ENCODE assay signal across 8 cellular contexts in genomic region chr3:45593708-45594601, GRCh38. TPM values are rescaled to one million over a fixed set of nuclear protein-coding genes. Genes with fewer than 3 reads are reported as not detected.
A peak's percentile ranks its signal among the peaks of the same experiment; 100 is the strongest.
DNase-seq lines count a peak whose midpoint lies in the region; ATAC-seq, FAIRE-seq and TF ChIP-seq lines count a peak whose summit lies in the region.

No MANE protein-coding gene starts in this region.

- H3K36me3 Mint-ChIP-seq in activated naive CD4-positive, alpha-beta T cell treated with anti-CD3 and anti-CD28 coated beads, Interleukin-2, amount 10 ng/mL, durations not matched to agents 7 days and 5 days: peaks cover 22% of the 10 kb centered on the region

- intact Hi-C loops in head of caudate nucleus (cut with DNase I) (loop anchor here (5.0 kb wide), 1 partner anchor 63 kb away; no protein-coding TSS in a partner anchor), pancreas (cut with DNase I) (loop anchor here in 2 of 3 donors (5.0 to 10.0 kb wide), 2 partner anchors 63 to 79 kb away; no protein-coding TSS in a partner anchor)

- ATAC-seq in GM21381 (IDR thresholded peaks at IDR 0.05; ENCODE audit: unreplicated experiment): peak; percentile 58
- ATAC-seq in pancreas: peak; percentile 77 to 90 (median 86)
- peak; percentile 71 to 93 for ATAC-seq in upper lobe of left lung (ENCODE audit: low FRiP score in 2 of 2)

- no peaks in the 10 kb centered on the region for H3K9me3 Mint-ChIP-seq in activated naive CD4-positive, alpha-beta T cell treated with anti-CD3 and anti-CD28 coated beads, Interleukin-2, amount 10 ng/mL, durations not matched to agents 7 days and 5 days

- no peak for FAIRE-seq in pancreas (lab: Jason Lieb, UNC)

- peaks cover 61% of the 10 kb centered on the region for H3K4me1 Mint-ChIP-seq in activated naive CD4-positive, alpha-beta T cell treated with anti-CD3 and anti-CD28 coated beads, Interleukin-2, amount 10 ng/mL, durations not matched to agents 7 days and 5 days

- H3K27me3 Mint-ChIP-seq in activated naive CD4-positive, alpha-beta T cell treated with anti-CD3 and anti-CD28 coated beads, Interleukin-2, amount 10 ng/mL, durations not matched to agents 7 days and 5 days: peaks cover 19% of the 10 kb centered on the region

- H3K27ac ChIP-seq in HUES6 (ENCODE audit: low read depth, low read length) (peak overlapping the region; percentile 67), pancreas (peak overlapping the region; percentile 75 to 92 (median 83)), upper lobe of left lung (peak overlapping the region; percentile 89 to 96 (median 91))

- H3K4me3 Mint-ChIP-seq in activated naive CD4-positive, alpha-beta T cell treated with anti-CD3 and anti-CD28 coated beads, Interleukin-2, amount 10 ng/mL, durations not matched to agents 7 days and 5 days: peak overlapping the region; percentile 92

- CTCF ChIA-PET in activated naive CD4-positive, alpha-beta T cell treated with anti-CD3 and anti-CD28 coated beads, Interleukin-2, amount 10 ng/mL, durations not matched to agents 7 days and 5 days (lab: Charles Lee): interaction anchor here (0.9 to 1.8 kb wide), 2 partner anchors 63 to 66 kb away, joined by 3 to 7 read pairs; no protein-coding TSS in a partner anchor

- H3K9me3 ChIP-seq in HUES6 (ENCODE audit: control insufficient read depth, insufficient read depth, low read depth, low read length) (peaks cover 19% of the 10 kb centered on the region), pancreas (no peaks in the 10 kb centered on the region), upper lobe of left lung (no peaks in the 10 kb centered on the region)

- peak overlapping the region; percentile 91 for H3K27ac Mint-ChIP-seq in activated naive CD4-positive, alpha-beta T cell treated with anti-CD3 and anti-CD28 coated beads, Interleukin-2, amount 10 ng/mL, durations not matched to agents 7 days and 5 days

- H3K9ac ChIP-seq in HUES6 (ENCODE audit: low read length): peak overlapping the region; percentile 86

- no peak for TF ChIP-seq CTCF in pancreas (IDR thresholded peaks at IDR 0.05)
- peak in 3 of 6 experiments; percentile 17 to 53 (median 39) for TF ChIP-seq CTCF in upper lobe of left lung (IDR thresholded peaks at IDR 0.05)

- 0 to 1% methylated on average over 93 to 101 of the region's 101 CpGs for WGBS in pancreas, 2 donors
- 1 to 3% methylated on average over 14 to 29 of the region's 101 CpGs for WGBS in upper lobe of left lung, 2 donors

- DNase-seq in DMS153 (lab: John Stamatoyannopoulos, UW) (peak; percentile 9), SK-N-DZ (ENCODE audit: low spot score) (peak; percentile 68), head of caudate nucleus (peak in 38 of 42 donors; percentile 19 to 75 (median 48)), pancreas (peak; percentile 69 to 89 (median 78)), upper lobe of left lung (peak; percentile 76 to 96)
- peak; percentile 81 for DNase-seq in activated naive CD4-positive, alpha-beta T cell treated with anti-CD3 and anti-CD28 coated beads, Interleukin-2, amount 10 ng/mL, durations not matched to agents 7 days and 5 days

- H3K4me3 ChIP-seq in HUES6 (ENCODE audit: low read depth, low read length): peak overlapping the region; percentile 81
- H3K4me3 ChIP-seq in pancreas: peak overlapping the region; percentile 62 to 83 (median 69)
- H3K4me3 ChIP-seq in upper lobe of left lung: peak overlapping the region; percentile 59 to 89 (median 63)

- H3K4me1 ChIP-seq in HUES6 (ENCODE audit: control insufficient read depth, insufficient read depth, low read length) (peaks cover 23% of the 10 kb centered on the region), pancreas (peaks cover 15 to 34% (median 24%) of the 10 kb centered on the region in 3 donors), upper lobe of left lung (peaks cover 44 to 65% (median 55%) of the 10 kb centered on the region in 4 donors)

- H3K27me3 ChIP-seq in HUES6 (ENCODE audit: control insufficient read depth, insufficient read depth, low read length) (no peaks in the 10 kb centered on the region), pancreas (no peaks in the 10 kb centered on the region), upper lobe of left lung (no peaks in the 10 kb centered on the region)

- peak in 2 of 4 donors; percentile 61 to 89 for TF ChIP-seq POLR2A in upper lobe of left lung (IDR thresholded peaks at IDR 0.05)

- H3K36me3 ChIP-seq in HUES6 (ENCODE audit: control insufficient read depth, insufficient read depth, low read length) (no peaks in the 10 kb centered on the region), pancreas (no peaks in the 10 kb centered on the region), upper lobe of left lung (no peaks in the 10 kb centered on the region)

- no peak for TF ChIP-seq EP300 in upper lobe of left lung (IDR thresholded peaks at IDR 0.05)

RNA-seq across cellular contexts. Expression of gene LIMD1, which starts 0.6 kb away (rescaled TPM):
- polyA plus RNA-seq in SK-N-DZ (2014; cell fraction: cytosol; rRNA removed): 4.4 and 7.7 TPM in 2 replicates
- polyA plus RNA-seq in SK-N-DZ (2014; cell fraction: nucleus; rRNA removed): 6.8 and 8.7 TPM in 2 replicates
- total RNA-seq in pancreas (10 to 100 TPM; 13.9 to 27.9 (median 17.6) TPM), upper lobe of left lung (100 to 1,000 TPM in 2 of 6 donors, 10 to 100 TPM in 4; 78.6 to 176 (median 87.8) TPM)
- polyA plus RNA-seq in pancreas: 10 to 100 TPM in 1 of 2 donors, 1 to 10 TPM in 1; 5.8 to 11.6 TPM

Comparison
In these comparisons a context has a peak if more than half of its experiments do, and no peak if none do; other contexts are left out.
1. Peak in every context shown above with its lines: DNase-seq, ATAC-seq, H3K4me3 ChIP-seq and H3K27ac ChIP-seq.
2. DNase-seq: peak in every context shown above with its lines; median percentile 86 in upper lobe of left lung; 81 in activated naive CD4-positive, alpha-beta T cell treated with anti-CD3 and anti-CD28 coated beads, Interleukin-2, amount 10 ng/mL, durations not matched to agents 7 days and 5 days; 78 in pancreas; 68 in SK-N-DZ; 48 in head of caudate nucleus; 9 in DMS153.